12 cellular contexts compared by ENCODE assay signal in genomic region chr7:144531181-144531580, GRCh38.
DNase-seq lines count a peak whose midpoint lies in the region; ATAC-seq and TF ChIP-seq lines count a peak whose summit lies in the region.
"Had no signal": no experiment of that assay in that cellular context is flagged by ENCODE, and none has a peak within 500 bp of the region (broad histone marks: within the 10 kb centered on the region; RNA-seq: fewer than 3 reads in every experiment).

No MANE protein-coding gene starts in this region.

- TF ChIP-seq POLR2A in GM18505 (IDR thresholded peaks at IDR 0.05; ENCODE audit: borderline replicate concordance, extremely low read depth, insufficient read depth, insufficient read length) = no peak

- peaks cover 6% of the 10 kb centered on the region for H3K36me3 Mint-ChIP-seq in endodermal cell (ENCODE audit: low read depth)

- H3K4me1 ChIP-seq in endodermal cell (ENCODE audit: control insufficient read depth, insufficient read depth, low read length) = no peaks in the 10 kb centered on the region
- H3K4me1 ChIP-seq: BLaER1 treated with 17β-estradiol and CSF1 and Interleukin-3, amounts not matched to agents 10 nM and 100 nM had no signal

- H3K9ac ChIP-seq in endodermal cell (ENCODE audit: extremely low read depth, low read length, poor library complexity, severe bottlenecking) = no peak overlapping the region
- H3K9ac ChIP-seq: BLaER1 treated with 17β-estradiol and CSF1 and Interleukin-3, amounts not matched to agents 10 nM and 100 nM had no signal

- H3K4me1 Mint-ChIP-seq in endodermal cell = peaks cover 29% of the 10 kb centered on the region

- no peak overlapping the region for H3K4me3 Mint-ChIP-seq in endodermal cell
- H3K4me3 Mint-ChIP-seq: CD4-positive, CD25-positive, alpha-beta regulatory T cell had no signal

- no peaks in the 10 kb centered on the region for H3K36me3 ChIP-seq in WERI-Rb-1
- no peaks in the 10 kb centered on the region for H3K36me3 ChIP-seq in endodermal cell (ENCODE audit: control insufficient read depth, insufficient read depth, low read length)
- H3K36me3 ChIP-seq: BLaER1 treated with 17β-estradiol and CSF1 and Interleukin-3, amounts not matched to agents 10 nM and 100 nM had no signal

- no peak for DNase-seq in WERI-Rb-1
- DNase-seq in endodermal cell = no peak
- peak; percentile 54 for DNase-seq in fibroblast of the aortic adventitia (ENCODE audit: low read depth)
- DNase-seq in stromal cell of bone marrow (ENCODE audit: low read depth) = peak; percentile 51
- no peak for DNase-seq in NCI-H526 (lab: John Stamatoyannopoulos, UW)
- DNase-seq: ACHN; CD4-positive, CD25-positive, alpha-beta regulatory T cell; GF-D8 had no signal

- no peaks in the 10 kb centered on the region for H3K27me3 Mint-ChIP-seq in endodermal cell (ENCODE audit: insufficient read depth)
- H3K27me3 Mint-ChIP-seq: CD4-positive, CD25-positive, alpha-beta regulatory T cell had no signal

- no peak overlapping the region for H3K27ac Mint-ChIP-seq in endodermal cell
- H3K27ac Mint-ChIP-seq: CD4-positive, CD25-positive, alpha-beta regulatory T cell had no signal

- TF ChIP-seq CTCF in WERI-Rb-1 (IDR thresholded peaks at IDR 0.05; ENCODE audit: low read depth, low read length) (no peak), endodermal cell (conservative IDR thresholded peaks at IDR 0.05) (no peak), fibroblast of the aortic adventitia (IDR thresholded peaks at IDR 0.05; ENCODE audit: insufficient read depth, low read length) (no peak)

- peaks cover 4% of the 10 kb centered on the region for H3K9me3 ChIP-seq in WERI-Rb-1 (ENCODE audit: severe bottlenecking)
- peaks cover 21% of the 10 kb centered on the region for H3K9me3 ChIP-seq in endodermal cell (ENCODE audit: control insufficient read depth, low read length)

- no peak overlapping the region for H3K4me3 ChIP-seq in WERI-Rb-1 (ENCODE audit: low read depth, low read length)
- H3K4me3 ChIP-seq in endodermal cell (ENCODE audit: low read length) = peak overlapping the region; percentile 36
- H3K4me3 ChIP-seq in fibroblast of the aortic adventitia (ENCODE audit: low read depth, low read length) = no peak overlapping the region
- H3K4me3 ChIP-seq: BLaER1 treated with 17β-estradiol and CSF1 and Interleukin-3, amounts not matched to agents 10 nM and 100 nM had no signal

- H3K27me3 ChIP-seq in WERI-Rb-1 (ENCODE audit: insufficient read depth, low read depth, severe bottlenecking) = no peaks in the 10 kb centered on the region
- no peaks in the 10 kb centered on the region for H3K27me3 ChIP-seq in endodermal cell (ENCODE audit: control insufficient read depth, insufficient read depth, low read length, poor library complexity, severe bottlenecking)
- H3K27me3 ChIP-seq: BLaER1 treated with 17β-estradiol and CSF1 and Interleukin-3, amounts not matched to agents 10 nM and 100 nM had no signal

- H3K9me3 Mint-ChIP-seq in endodermal cell = peaks cover 28% of the 10 kb centered on the region

- H3K27ac ChIP-seq in WERI-Rb-1 (peak overlapping the region; percentile 59), endodermal cell (ENCODE audit: low read depth, low read length) (no peak overlapping the region)
- H3K27ac ChIP-seq: BLaER1 treated with 17β-estradiol and CSF1 and Interleukin-3, amounts not matched to agents 10 nM and 100 nM had no signal

- no peak for ATAC-seq in GM18505 (IDR thresholded peaks at IDR 0.05; ENCODE audit: unreplicated experiment)
- ATAC-seq in HG03135 (IDR thresholded peaks at IDR 0.05; ENCODE audit: unreplicated experiment) = no peak
- ATAC-seq: HCT116 had no signal

Comparison
In these comparisons a context has a peak if more than half of its experiments do, and no peak if none do; other contexts are left out.
1. DNase-seq: peak in fibroblast of the aortic adventitia (single experiment) and stromal cell of bone marrow (single experiment); none in WERI-Rb-1 (single experiment), endodermal cell (single experiment) and NCI-H526 (0 of 2).